21 cellular contexts compared by ENCODE assay signal in genomic region chr12:104805186-104805585, GRCh38.
A peak's percentile ranks its signal among the peaks of the same experiment; 100 is the strongest.
DNase-seq lines count a peak whose midpoint lies in the region; ATAC-seq and TF ChIP-seq lines count a peak whose summit lies in the region.
"Had no signal": no experiment of that assay in that cellular context is flagged by ENCODE, and none has a peak within 500 bp of the region (broad histone marks: within the 10 kb centered on the region; RNA-seq: fewer than 3 reads in every experiment).

No MANE protein-coding gene starts in this region.

- H3K36me3 ChIP-seq in right lobe of liver: peaks cover 0 to 3% (median 0%) of the 10 kb centered on the region in 4 donors
- H3K36me3 ChIP-seq: prostate gland, transverse colon had no signal

- no peak overlapping the region for H3K27ac ChIP-seq in right lobe of liver
- H3K27ac ChIP-seq: PC-9, prostate gland, transverse colon had no signal

- 74% methylated on average over 4 of the region's 4 CpGs for WGBS in right lobe of liver (ENCODE audit: insufficient coverage, low coverage, low lambda C conversion rate, missing lambda C conversion rate)

- peak; percentile 75 for DNase-seq in AG20443 (ENCODE audit: low spot score)
- peak; percentile 89 for DNase-seq in M059J (ENCODE audit: low read depth)
- peak; percentile 56 for DNase-seq in epithelial cell of esophagus (ENCODE audit: low read depth)
- peak; percentile 57 for DNase-seq in myocyte (ENCODE audit: low read depth)
- DNase-seq in right lobe of liver: no peak
- DNase-seq in NCI-H1930 (lab: John Stamatoyannopoulos, UW): no peak
- DNase-seq: activated naive CD8-positive, alpha-beta T cell treated with anti-CD3 and anti-CD28 coated beads, Interleukin-2, amount 50 U/mL, for 24 hours; activated T-cell treated with anti-CD3 and anti-CD28 coated beads for 4 hours; C1 segment of cervical spinal cord; cortex of kidney; DND-41; KG1; NCI-H187 treated with DMSO at 0.1 percent for 48 hours; NCI-H526; PC-9; stimulated activated CD4-positive, alpha-beta T cell treated with anti-CD3 and anti-CD28 coated beads, Interleukin-2, amount 100 ng/mL, for 48 hours; transverse colon had no signal

- no peak for TF ChIP-seq POLR2A in right lobe of liver (IDR thresholded peaks at IDR 0.05)

- TF ChIP-seq CTCF in epithelial cell of esophagus (IDR thresholded peaks at IDR 0.05; ENCODE audit: insufficient read depth, low read depth, low read length, missing control alignments): no peak
- TF ChIP-seq CTCF in right lobe of liver (IDR thresholded peaks at IDR 0.05): no peak

- H3K9me3 ChIP-seq in right lobe of liver: no peaks in the 10 kb centered on the region
- H3K9me3 ChIP-seq: prostate gland, transverse colon had no signal

- no peaks in the 10 kb centered on the region for H3K4me1 ChIP-seq in right lobe of liver
- H3K4me1 ChIP-seq: prostate gland, transverse colon had no signal

- no peaks in the 10 kb centered on the region for H3K27me3 ChIP-seq in right lobe of liver
- H3K27me3 ChIP-seq: transverse colon had no signal

- no peak overlapping the region for H3K4me3 ChIP-seq in epithelial cell of esophagus (ENCODE audit: low read length)
- H3K4me3 ChIP-seq in right lobe of liver: no peak overlapping the region
- H3K4me3 ChIP-seq: PC-9, prostate gland, transverse colon had no signal

- ATAC-seq in GM21447 (IDR thresholded peaks at IDR 0.05; ENCODE audit: unreplicated experiment) (no peak), right lobe of liver (no peak), HG03354 (IDR thresholded peaks at IDR 0.05; ENCODE audit: poor library complexity, severe bottlenecking, unreplicated experiment) (no peak)
- ATAC-seq: activated CD4-positive, CD25-positive, alpha-beta regulatory T cell treated with anti-CD3 and anti-CD28 coated beads, Interleukin-2, amount 50 U/mL, for 24 hours; activated naive CD8-positive, alpha-beta T cell treated with anti-CD3 and anti-CD28 coated beads, Interleukin-2, amount 50 U/mL, for 24 hours had no signal

- intact Hi-C loops in right lobe of liver (cut with DNase I): no loop called here

Comparison
In these comparisons a context has a peak if more than half of its experiments do, and no peak if none do; other contexts are left out.
1. DNase-seq: peak in AG20443 (single experiment), M059J (single experiment), epithelial cell of esophagus (single experiment) and myocyte (single experiment); none in right lobe of liver (0 of 3) and NCI-H1930 (0 of 2).